Comparison of ENCODE assay signal across 8 cellular contexts in genomic region chr4:77157859-77158486, GRCh38. TPM values are rescaled to one million over a fixed set of nuclear protein-coding genes. Genes with fewer than 3 reads are reported as not detected.
DNase-seq lines count a peak whose midpoint lies in the region; FAIRE-seq and TF ChIP-seq lines count a peak whose summit lies in the region.

No MANE protein-coding gene starts in this region.

- no peaks in the 10 kb centered on the region for H3K27me3 ChIP-seq in H7 (ENCODE audit: control insufficient read depth, insufficient read depth, low read length)
- H3K27me3 ChIP-seq in Loucy (ENCODE audit: insufficient read depth, low read length, poor library complexity, severe bottlenecking), result no peaks in the 10 kb centered on the region
- no peaks in the 10 kb centered on the region for H3K27me3 ChIP-seq in neutrophil

- TF ChIP-seq CTCF in Loucy (conservative IDR thresholded peaks at IDR 0.05; ENCODE audit: low read length), result no peak; the same call in 1 of the 2 replicates
- peak; percentile 69 for TF ChIP-seq CTCF in neutrophil (IDR thresholded peaks at IDR 0.05)

- no peaks in the 10 kb centered on the region; the same call in 1 of the 2 replicates for H3F3A ChIP-seq in Loucy (ENCODE audit: low read depth)

- H3K79me2 ChIP-seq in Loucy (ENCODE audit: insufficient read depth, low read length), result peaks cover 64% of the 10 kb centered on the region

- no peaks in the 10 kb centered on the region for H3K9me2 ChIP-seq in Loucy (replicated peaks; ENCODE audit: low read depth, low read length)

- DNase-seq in Daoy (ENCODE audit: low read depth) (peak; percentile 71), H7 (peak; percentile 95), SIG-M5 (lab: John Stamatoyannopoulos, UW) (peak; percentile 6), frontal cortex (ENCODE audit: low spot score in 2 of 2) (peak; percentile 71 to 75), stromal cell of bone marrow (ENCODE audit: low read depth) (peak; percentile 73)
- peak; percentile 70 for DNase-seq in activated naive CD4-positive, alpha-beta T cell treated with Interleukin-2 at 50 U/mL for 16 hours

- H3K4me3 ChIP-seq in H7 (ENCODE audit: insufficient read depth, low read depth, low read length), result peak overlapping the region; percentile 99
- peak overlapping the region; percentile 82 for H3K4me3 ChIP-seq in Loucy (ENCODE audit: low read length, poor library complexity, severe bottlenecking)
- peak overlapping the region; percentile 99 for H3K4me3 ChIP-seq in neutrophil (ENCODE audit: low read depth in 1 of 2, low read length in 1 of 2)

- H3K4me1 ChIP-seq in Loucy (ENCODE audit: insufficient read depth, low read length, poor library complexity, severe bottlenecking) (peaks cover 62% of the 10 kb centered on the region), neutrophil (ENCODE audit: control insufficient read depth in 1 of 2, insufficient read depth in 1 of 2, low read depth in 1 of 2, low read length in 1 of 2) (peaks cover 32 to 33% of the 10 kb centered on the region in 2 experiments)

- H4K20me1 ChIP-seq in Loucy (ENCODE audit: insufficient read depth, low read length, poor library complexity, severe bottlenecking), result peaks cover 52% of the 10 kb centered on the region

- H3K36me3 ChIP-seq in H7 (replicated peaks; ENCODE audit: control insufficient read depth, insufficient read depth, low read length) (peaks cover 13% of the 10 kb centered on the region), Loucy (ENCODE audit: insufficient read depth, low read length) (peaks cover 36% of the 10 kb centered on the region), neutrophil (peaks cover 48% of the 10 kb centered on the region)

- H3K9ac ChIP-seq in Loucy (ENCODE audit: low read depth, low read length, poor library complexity, severe bottlenecking), result peak overlapping the region; percentile 97

- peak overlapping the region; percentile 93 for H3K4me2 ChIP-seq in Loucy (ENCODE audit: low read depth, low read length, poor library complexity, severe bottlenecking)

- no peak for FAIRE-seq in frontal cortex (lab: Jason Lieb, UNC)

- peak overlapping the region; percentile 99 for H3K27ac ChIP-seq in neutrophil

- H2AFZ ChIP-seq in Loucy (ENCODE audit: low read length), result peak overlapping the region; percentile 87

- no peaks in the 10 kb centered on the region for H3K9me3 ChIP-seq in Loucy (ENCODE audit: insufficient read depth, low read depth, low read length)
- H3K9me3 ChIP-seq in neutrophil, result no peaks in the 10 kb centered on the region

RNA-seq across cellular contexts. Expression of gene CCNG2, which starts 1.0 kb away (rescaled TPM):
- total RNA-seq in Daoy (2014; rRNA removed; shearing (Covaris generic)), result 3.0 and 6.7 TPM in 2 replicates
- 6.2 and 8.6 TPM in 2 replicates for total RNA-seq in H7 (2014; rRNA removed; shearing (Covaris generic))
- 110 TPM for total RNA-seq in frontal cortex

Comparison
In these comparisons a context has a peak if more than half of its experiments do, and no peak if none do; other contexts are left out.
1. Peak in every context shown above with its lines: DNase-seq, H3K4me3 ChIP-seq and H3K27ac ChIP-seq.
2. DNase-seq: peak in every context shown above with its lines; median percentile 95 in H7; 73 in frontal cortex; 73 in stromal cell of bone marrow; 71 in Daoy; 70 in activated naive CD4-positive, alpha-beta T cell treated with Interleukin-2 at 50 U/mL for 16 hours; 6 in SIG-M5.
3. RNA of gene CCNG2, which starts 1.0 kb away (total RNA-seq): 110 TPM in frontal cortex (single experiment); 3.0 to 6.7 TPM in Daoy and 6.2 to 8.6 TPM in H7; every median in the first group is over 10 times any median in the second.